Comparison of ENCODE assay signal across 15 cellular contexts in genomic region chr7:55556031-55556430, GRCh38. TPM values are rescaled to one million over a fixed set of nuclear protein-coding genes. Genes with fewer than 3 reads are reported as not detected.
DNase-seq lines count a peak whose midpoint lies in the region; ATAC-seq, FAIRE-seq and TF ChIP-seq lines count a peak whose summit lies in the region.
"Had no signal": no experiment of that assay in that cellular context is flagged by ENCODE, and none has a peak within 500 bp of the region (broad histone marks: within the 10 kb centered on the region; RNA-seq: fewer than 3 reads in every experiment).

No MANE protein-coding gene starts in this region.

- no peak overlapping the region for H2AFZ ChIP-seq in PC-9

- peak; percentile 8 for DNase-seq in activated CD4-positive, alpha-beta memory T cell treated with anti-CD3 and anti-CD28 coated beads for 36 hours
- no peak for DNase-seq in activated CD4-positive, alpha-beta memory T cell treated with anti-CD3 and anti-CD28 coated beads, Interleukin-2, amount 10 ng/mL, durations not matched to agents 7 days and 5 days
- DNase-seq in PC-9, result peak; percentile 94 to 100
- DNase-seq in progenitor cell of endocrine pancreas (ENCODE audit: low spot score, unreplicated experiment), result no peak
- DNase-seq in RCC 7860 (ENCODE audit: low spot score), result no peak
- no peak for DNase-seq in GOT3 (lab: John Stamatoyannopoulos, UW)
- DNase-seq: brain microvascular endothelial cell, esophagus squamous epithelium, left cardiac atrium, NCI-H2107, posterior cingulate gyrus, SHP77 had no signal

- H3K27ac ChIP-seq in PC-9, result peak overlapping the region; percentile 82
- H3K27ac ChIP-seq: brain microvascular endothelial cell, vagina had no signal

- CTCF ChIA-PET in activated CD4-positive, alpha-beta memory T cell treated with anti-CD3 and anti-CD28 coated beads for 36 hours (lab: Charles Lee), result interaction anchor here (1.6 to 2.6 kb wide), 3 partner anchors 11 to 22 kb away, joined by 3 to 8 read pairs (median 4); no protein-coding TSS in a partner anchor
- CTCF ChIA-PET in activated CD4-positive, alpha-beta memory T cell treated with anti-CD3 and anti-CD28 coated beads, Interleukin-2, amount 10 ng/mL, durations not matched to agents 7 days and 5 days (lab: Charles Lee), result no interaction called here
- CTCF ChIA-PET in PC-9 (lab: Charles Lee), result interaction anchor here (1.0 to 1.6 kb wide), 3 partner anchors 9 to 18 kb away, joined by 3 to 6 read pairs (median 4); no protein-coding TSS in a partner anchor

- POLR2A ChIA-PET in activated CD4-positive, alpha-beta memory T cell treated with anti-CD3 and anti-CD28 coated beads for 36 hours (lab: Charles Lee), result interaction anchor here (0.9 to 2.4 kb wide), 6 partner anchors 8 to 247 kb away, joined by 3 to 19 read pairs (median 4); no protein-coding TSS in a partner anchor
- POLR2A ChIA-PET in activated CD4-positive, alpha-beta memory T cell treated with anti-CD3 and anti-CD28 coated beads, Interleukin-2, amount 10 ng/mL, durations not matched to agents 7 days and 5 days (lab: Charles Lee), result interaction anchor here (0.7 to 1.1 kb wide), 2 partner anchors 22 to 190 kb away, joined by 3 read pairs; no protein-coding TSS in a partner anchor
- POLR2A ChIA-PET in PC-9 (lab: Charles Lee; ENCODE audit: unreplicated experiment), result interaction anchor here (0.9 to 1.0 kb wide), 3 partner anchors 9 to 17 kb away, joined by 6 to 12 read pairs (median 7); no protein-coding TSS in a partner anchor

- no peaks in the 10 kb centered on the region for H4K20me1 ChIP-seq in PC-9 (ENCODE audit: insufficient read depth)

- peaks cover 8% of the 10 kb centered on the region; the same call in 1 of the 2 replicates for H3K36me3 ChIP-seq in PC-9 (ENCODE audit: low read depth)
- H3K36me3 ChIP-seq: brain microvascular endothelial cell, esophagus squamous epithelium, vagina had no signal

- H3K4me1 ChIP-seq in PC-9 (replicated peaks; ENCODE audit: insufficient read depth), result peaks cover 89% of the 10 kb centered on the region

- no peaks in the 10 kb centered on the region for H3K27me3 ChIP-seq in PC-9 (ENCODE audit: insufficient read depth, low read depth)
- H3K27me3 ChIP-seq: brain microvascular endothelial cell, esophagus squamous epithelium, vagina had no signal

- peak overlapping the region; percentile 50 for H3K27ac Mint-ChIP-seq in activated CD4-positive, alpha-beta memory T cell treated with anti-CD3 and anti-CD28 coated beads for 36 hours
- H3K27ac Mint-ChIP-seq in activated CD4-positive, alpha-beta memory T cell treated with anti-CD3 and anti-CD28 coated beads, Interleukin-2, amount 10 ng/mL, durations not matched to agents 7 days and 5 days, result no peak overlapping the region
- peak overlapping the region; percentile 68 for H3K27ac Mint-ChIP-seq in progenitor cell of endocrine pancreas

- H3K27me3 Mint-ChIP-seq in activated CD4-positive, alpha-beta memory T cell treated with anti-CD3 and anti-CD28 coated beads for 36 hours, result no peaks in the 10 kb centered on the region
- no peaks in the 10 kb centered on the region for H3K27me3 Mint-ChIP-seq in activated CD4-positive, alpha-beta memory T cell treated with anti-CD3 and anti-CD28 coated beads, Interleukin-2, amount 10 ng/mL, durations not matched to agents 7 days and 5 days
- H3K27me3 Mint-ChIP-seq in progenitor cell of endocrine pancreas, result no peaks in the 10 kb centered on the region

- no peaks in the 10 kb centered on the region for H3K9me2 ChIP-seq in PC-9 (ENCODE audit: insufficient read depth)

- TF ChIP-seq CTCF in PC-9 (conservative IDR thresholded peaks at IDR 0.05) (no peak), progenitor cell of endocrine pancreas (IDR thresholded peaks at IDR 0.05; ENCODE audit: unreplicated experiment) (no peak)

- no TSS peak for BruUV-seq in PC-9 (replicated peaks; lab: Mats Ljungman, UMichigan)

- H3K9me3 Mint-ChIP-seq in activated CD4-positive, alpha-beta memory T cell treated with anti-CD3 and anti-CD28 coated beads for 36 hours, result no peaks in the 10 kb centered on the region
- H3K9me3 Mint-ChIP-seq in activated CD4-positive, alpha-beta memory T cell treated with anti-CD3 and anti-CD28 coated beads, Interleukin-2, amount 10 ng/mL, durations not matched to agents 7 days and 5 days, result no peaks in the 10 kb centered on the region
- no peaks in the 10 kb centered on the region for H3K9me3 Mint-ChIP-seq in progenitor cell of endocrine pancreas (ENCODE audit: low read depth)

- intact Hi-C loops in activated CD4-positive, alpha-beta memory T cell treated with anti-CD3 and anti-CD28 coated beads for 36 hours (cut with micrococcal nuclease), result loop anchor here (1.0 kb wide), 1 partner anchor 13 kb away; no protein-coding TSS in a partner anchor
- intact Hi-C loops in PC-9 (cut with micrococcal nuclease; ENCODE audit: unreplicated experiment), result loop anchor here (1.0 to 5.0 kb wide), 5 partner anchors 8 to 725 kb away; partner anchors contain the start of gene SUMF2

- H3K36me3 Mint-ChIP-seq in activated CD4-positive, alpha-beta memory T cell treated with anti-CD3 and anti-CD28 coated beads for 36 hours, result peaks cover 24% of the 10 kb centered on the region
- peaks cover 16% of the 10 kb centered on the region for H3K36me3 Mint-ChIP-seq in activated CD4-positive, alpha-beta memory T cell treated with anti-CD3 and anti-CD28 coated beads, Interleukin-2, amount 10 ng/mL, durations not matched to agents 7 days and 5 days (ENCODE audit: low read depth)
- H3K36me3 Mint-ChIP-seq in progenitor cell of endocrine pancreas (ENCODE audit: insufficient read depth), result no peaks in the 10 kb centered on the region

- peak overlapping the region; percentile 34 for H3K4me3 ChIP-seq in PC-9
- H3K4me3 ChIP-seq: esophagus squamous epithelium, vagina had no signal

- peaks cover 95% of the 10 kb centered on the region for H3K4me1 Mint-ChIP-seq in activated CD4-positive, alpha-beta memory T cell treated with anti-CD3 and anti-CD28 coated beads for 36 hours (ENCODE audit: low read depth)
- peaks cover 64% of the 10 kb centered on the region for H3K4me1 Mint-ChIP-seq in activated CD4-positive, alpha-beta memory T cell treated with anti-CD3 and anti-CD28 coated beads, Interleukin-2, amount 10 ng/mL, durations not matched to agents 7 days and 5 days
- H3K4me1 Mint-ChIP-seq in progenitor cell of endocrine pancreas (ENCODE audit: low read depth), result peaks cover 47% of the 10 kb centered on the region

- H3K4me2 ChIP-seq in PC-9, result peak overlapping the region; percentile 73

- H3K9me3 ChIP-seq in PC-9 (ENCODE audit: insufficient read depth, low read depth), result no peaks in the 10 kb centered on the region
- H3K9me3 ChIP-seq: esophagus squamous epithelium, vagina had no signal

- no peak overlapping the region for H3K4me3 Mint-ChIP-seq in activated CD4-positive, alpha-beta memory T cell treated with anti-CD3 and anti-CD28 coated beads for 36 hours
- H3K4me3 Mint-ChIP-seq in activated CD4-positive, alpha-beta memory T cell treated with anti-CD3 and anti-CD28 coated beads, Interleukin-2, amount 10 ng/mL, durations not matched to agents 7 days and 5 days, result no peak overlapping the region
- no peak overlapping the region for H3K4me3 Mint-ChIP-seq in progenitor cell of endocrine pancreas (ENCODE audit: low read depth)

- peak; percentile 36 for ATAC-seq in GM21723 (IDR thresholded peaks at IDR 0.05; ENCODE audit: unreplicated experiment)
- ATAC-seq in HG03139 (IDR thresholded peaks at IDR 0.05; ENCODE audit: unreplicated experiment), result no peak
- ATAC-seq: left cardiac atrium had no signal

- peaks cover 93% of the 10 kb centered on the region for H3K79me2 ChIP-seq in PC-9 (ENCODE audit: low read depth)

- FAIRE-seq in RCC 7860 (lab: Jason Lieb, UNC), result no peak

- H3F3A ChIP-seq in PC-9 (ENCODE audit: insufficient read depth, low read depth), result peaks cover 51% of the 10 kb centered on the region

RNA-seq across cellular contexts. Expression of gene VOPP1, which starts 16.3 kb away (rescaled TPM):
- 10 to 100 TPM; 64.9 to 67.2 TPM for total RNA-seq in activated CD4-positive, alpha-beta memory T cell treated with anti-CD3 and anti-CD28 coated beads for 36 hours
- total RNA-seq in activated CD4-positive, alpha-beta memory T cell treated with anti-CD3 and anti-CD28 coated beads, Interleukin-2, amount 10 ng/mL, durations not matched to agents 7 days and 5 days, result 10 to 100 TPM; 51.4 to 52.7 TPM
- total RNA-seq in PC-9 (2021) (200 and 207 TPM in 2 replicates), progenitor cell of endocrine pancreas (45.6 and 47.8 TPM in 2 replicates)

Comparison
In these comparisons a context has a peak if more than half of its experiments do, and no peak if none do; other contexts are left out.
1. DNase-seq: peak in activated CD4-positive, alpha-beta memory T cell treated with anti-CD3 and anti-CD28 coated beads for 36 hours (single experiment) and PC-9 (2 of 2); none in activated CD4-positive, alpha-beta memory T cell treated with anti-CD3 and anti-CD28 coated beads, Interleukin-2, amount 10 ng/mL, durations not matched to agents 7 days and 5 days (single experiment), progenitor cell of endocrine pancreas (single experiment), RCC 7860 (single experiment) and GOT3 (single experiment).